ENCODE assay signal across 8 cellular contexts in genomic region chr6:166343157-166343502, GRCh38. TPM values are rescaled to one million over a fixed set of nuclear protein-coding genes. Genes with fewer than 3 reads are reported as not detected.
DNase-seq lines count a peak whose midpoint lies in the region; ATAC-seq and TF ChIP-seq lines count a peak whose summit lies in the region.

No MANE protein-coding gene starts in this region.

- ATAC-seq in GM18873 (IDR thresholded peaks at IDR 0.05; ENCODE audit: low FRiP score, unreplicated experiment) (peak; percentile 28), HG03175 (IDR thresholded peaks at IDR 0.05; ENCODE audit: unreplicated experiment) (peak; percentile 30)

- H3K27ac ChIP-seq in 22Rv1, result peak overlapping the region; percentile 37; the same call in 1 of the 2 replicates
- peak overlapping the region; percentile 81 for H3K27ac ChIP-seq in WERI-Rb-1
- H3K27ac ChIP-seq in stomach smooth muscle (ENCODE audit: low read length), result peak overlapping the region; percentile 71

- H3K9me3 ChIP-seq in WERI-Rb-1 (ENCODE audit: severe bottlenecking), result no peaks in the 10 kb centered on the region
- no peaks in the 10 kb centered on the region for H3K9me3 ChIP-seq in stomach smooth muscle (ENCODE audit: control insufficient read depth in 2 of 2, low read length in 2 of 2)

- DNase-seq in WERI-Rb-1 (no peak), mesenteric fat pad (ENCODE audit: low spot score) (no peak), ACHN (no peak)

- H3K27me3 ChIP-seq in WERI-Rb-1 (ENCODE audit: insufficient read depth, low read depth, severe bottlenecking) (no peaks in the 10 kb centered on the region), stomach smooth muscle (ENCODE audit: control insufficient read depth in 1 of 2, insufficient read depth in 2 of 2, low read length in 2 of 2) (no peaks in the 10 kb centered on the region)

- H3K36me3 ChIP-seq in WERI-Rb-1 (peaks cover 15% of the 10 kb centered on the region), stomach smooth muscle (ENCODE audit: control insufficient read depth in 2 of 2, insufficient read depth in 2 of 2, low read length in 2 of 2) (peaks cover 0 to 2% of the 10 kb centered on the region in 2 donors)

- peak overlapping the region; percentile 91 to 97 for H3K9ac ChIP-seq in stomach smooth muscle (ENCODE audit: low read length in 2 of 2)

- H3K4me3 ChIP-seq in WERI-Rb-1 (ENCODE audit: low read depth, low read length), result peak overlapping the region; percentile 90
- peak overlapping the region; percentile 76 for H3K4me3 ChIP-seq in iPS-11a (ENCODE audit: low read depth, low read length)
- H3K4me3 ChIP-seq in stomach smooth muscle (ENCODE audit: low read length in 2 of 2), result peak overlapping the region; percentile 71 to 99

- peaks cover 30% of the 10 kb centered on the region for H3K4me1 ChIP-seq in stomach smooth muscle (ENCODE audit: control insufficient read depth, insufficient read depth, low read length)

- no peak for TF ChIP-seq CTCF in 22Rv1 (IDR thresholded peaks at IDR 0.05)
- TF ChIP-seq CTCF in WERI-Rb-1 (IDR thresholded peaks at IDR 0.05; ENCODE audit: low read depth, low read length), result no peak

- in situ Hi-C loops in ACHN (cut with HindIII; ENCODE audit: low pct_ligation_motif_present, low pct_unique_long_range_greater_than_20kb, low sequenced_read_pairs), result no loop called here

RNA-seq across cellular contexts. Expression of gene SFT2D1, which starts 0.8 kb away (rescaled TPM):
- total RNA-seq in mesenteric fat pad, result 47.7 TPM

RNA-seq across cellular contexts. Expression of gene PRR18, which starts 34.9 kb away (rescaled TPM):
- 1.0 TPM for total RNA-seq in mesenteric fat pad

RNA-seq across cellular contexts. Expression of gene MPC1, which starts 39.6 kb away (rescaled TPM):
- total RNA-seq in mesenteric fat pad, result 49.1 TPM
